Comparison of ENCODE assay signal across 10 cellular contexts in genomic region chr19:17842663-17843313, GRCh38. TPM values are rescaled to one million over a fixed set of nuclear protein-coding genes. Genes with fewer than 3 reads are reported as not detected.
DNase-seq lines count a peak whose midpoint lies in the region; ATAC-seq, FAIRE-seq and TF ChIP-seq lines count a peak whose summit lies in the region.
"Had no signal": no experiment of that assay in that cellular context is flagged by ENCODE, and none has a peak within 500 bp of the region (broad histone marks: within the 10 kb centered on the region; RNA-seq: fewer than 3 reads in every experiment).

No MANE protein-coding gene starts in this region.

- TF ChIP-seq RAD21 in H1 (IDR thresholded peaks at IDR 0.05 in 1 of 2, conservative IDR thresholded peaks at IDR 0.05 in 1 of 2; ENCODE audit: low read depth in 2 of 2, low read length in 2 of 2) = no peak

- POLR2A ChIA-PET in H1 (lab: Charles Lee; ENCODE audit: partially characterized antibody) = interaction anchor here (0.6 to 12.5 kb wide), 8 partner anchors 9 to 163 kb away, joined by 3 to 133 read pairs (median 3); partner anchors contain the start of gene RPL18A
- POLR2A ChIA-PET in naive thymus-derived CD4-positive, alpha-beta T cell (lab: Charles Lee) = interaction anchor here (0.6 to 2.1 kb wide), 6 partner anchors 8 to 46 kb away, joined by 3 to 5 read pairs (median 3); partner anchors contain the start of gene RPL18A

- peak overlapping the region in 3 of 4 experiments; percentile 3 to 77 (median 74); a peak in 4 of 7 replicates for H3K9ac ChIP-seq in H1 (replicated peaks in 1 of 4; ENCODE audit: extremely low read depth in 1 of 4, low read depth in 3 of 4, low read length in 3 of 4)

- peak overlapping the region; percentile 90 for H2BK5ac ChIP-seq in H1 (ENCODE audit: low read depth, low read length)

- DNase-seq in LNCaP clone FGC (ENCODE audit: low read depth) (no peak), H1 (ENCODE audit: low read depth in 1 of 2, low spot score in 2 of 2) (no peak), lower lobe of right lung (no peak)
- no peak for DNase-seq in naive thymus-derived CD4-positive, alpha-beta T cell
- DNase-seq in stimulated activated CD4-positive, alpha-beta T cell treated with anti-CD3 and anti-CD28 coated beads, Interleukin-2, amount 100 ng/mL, for 24 hours = no peak
- DNase-seq: AML-193 had no signal

- no peak overlapping the region for H2BK20ac ChIP-seq in H1 (ENCODE audit: low read length)

- peaks cover 25 to 58% (median 33%) of the 10 kb centered on the region in 7 donors for H3K4me1 Mint-ChIP-seq in naive thymus-derived CD4-positive, alpha-beta T cell

- H3K4me3 Mint-ChIP-seq in naive thymus-derived CD4-positive, alpha-beta T cell = peak overlapping the region in 4 of 10 donors; percentile 18 to 87 (median 50)

- H3K27me3 ChIP-seq in H1 (replicated peaks in 1 of 4; ENCODE audit: control insufficient read depth in 3 of 4, extremely low read depth in 1 of 4, insufficient read depth in 3 of 4, low read length in 3 of 4) = peaks cover 0 to 9% (median 2%) of the 10 kb centered on the region in 4 experiments; a peak in 3 of 7 replicates
- H3K27me3 ChIP-seq in naive thymus-derived CD4-positive, alpha-beta T cell (ENCODE audit: control insufficient read depth in 2 of 2, insufficient read depth in 2 of 2, low read length in 2 of 2) = no peaks in the 10 kb centered on the region
- peaks cover 5% of the 10 kb centered on the region for H3K27me3 ChIP-seq in lower lobe of right lung (ENCODE audit: low read depth)

- no peak overlapping the region for H3K14ac ChIP-seq in H1 (ENCODE audit: insufficient read length)

- H4K91ac ChIP-seq in H1 (replicated peaks; ENCODE audit: insufficient read length, low read length) = peak overlapping the region; percentile 74

- H3K27ac ChIP-seq in 22Rv1 (peak overlapping the region; percentile 72), H1 (ENCODE audit: low read depth, low read length) (no peak overlapping the region), lower lobe of right lung (no peak overlapping the region)
- peak overlapping the region; percentile 95 for H3K27ac ChIP-seq in naive thymus-derived CD4-positive, alpha-beta T cell (ENCODE audit: low read depth, low read length)

- no peak overlapping the region for H4K5ac ChIP-seq in H1 (ENCODE audit: insufficient read length, low read depth, low read length)

- no peak for FAIRE-seq in H1 (lab: Jason Lieb, UNC)

- H3K9me3 ChIP-seq in H1 (ENCODE audit: insufficient read depth in 2 of 2, low read depth in 1 of 2, low read length in 1 of 2) (no peaks in the 10 kb centered on the region), lower lobe of right lung (no peaks in the 10 kb centered on the region)
- no peaks in the 10 kb centered on the region for H3K9me3 ChIP-seq in naive thymus-derived CD4-positive, alpha-beta T cell (ENCODE audit: control insufficient read depth in 2 of 3, low read length in 3 of 3)
- H3K9me3 ChIP-seq: gastroesophageal sphincter had no signal

- H3K79me2 ChIP-seq in H1 (ENCODE audit: control insufficient read depth in 1 of 2, insufficient read depth in 2 of 2, low read length in 2 of 2) = no peaks in the 10 kb centered on the region

- no peak for TF ChIP-seq EP300 in H1 (IDR thresholded peaks at IDR 0.05; ENCODE audit: borderline replicate concordance in 1 of 2, low read depth in 2 of 2, low read length in 2 of 2)

- H4K20me1 ChIP-seq in H1 (replicated peaks in 1 of 2; ENCODE audit: control insufficient read depth in 1 of 2, insufficient read depth in 2 of 2, low read length in 2 of 2) = peaks cover 0 to 3% of the 10 kb centered on the region in 2 experiments

- H3K4me1 ChIP-seq in H1 (replicated peaks in 1 of 4; ENCODE audit: control insufficient read depth in 3 of 4, insufficient read depth in 4 of 4, low read length in 3 of 4) (peaks cover 0 to 12% (median 3%) of the 10 kb centered on the region in 4 experiments; a peak in 5 of 7 replicates), lower lobe of right lung (peaks cover 13% of the 10 kb centered on the region)
- H3K4me1 ChIP-seq in naive thymus-derived CD4-positive, alpha-beta T cell (ENCODE audit: control insufficient read depth in 2 of 2, insufficient read depth in 2 of 2, low read length in 2 of 2) = peaks cover 35 to 37% of the 10 kb centered on the region in 2 donors

- WGBS in H1 (ENCODE audit: extremely low coverage in 1 of 2, insufficient coverage in 1 of 2, insufficient read length in 1 of 2, insufficient replicate concordance in 2 of 2, low coverage in 1 of 2, low lambda C conversion rate in 2 of 2, missing lambda C conversion rate in 1 of 2), 2 experiments = 82% methylated on average over 11 of the region's 21 CpGs; no CpG with 5 or more reads in 1 of the 2 experiments

- H3K23me2 ChIP-seq in H1 (ENCODE audit: low read depth, low read length) = peaks cover 14% of the 10 kb centered on the region

- intact Hi-C loops in naive thymus-derived CD4-positive, alpha-beta T cell (cut with micrococcal nuclease) = no loop called here
- intact Hi-C loops in lower lobe of right lung (cut with DNase I) = no loop called here

- H3K4me3 ChIP-seq in LNCaP clone FGC (ENCODE audit: low read depth, low read length) = peak overlapping the region; percentile 36
- H3K4me3 ChIP-seq in H1 (ENCODE audit: extremely low read depth in 1 of 4, insufficient read depth in 2 of 4, low read depth in 3 of 4, low read length in 4 of 4) = peak overlapping the region; percentile 41 to 64 (median 56)
- no peak overlapping the region for H3K4me3 ChIP-seq in naive thymus-derived CD4-positive, alpha-beta T cell (ENCODE audit: low read length)
- H3K4me3 ChIP-seq in lower lobe of right lung = no peak overlapping the region

- peaks cover 2 to 50% (median 11%) of the 10 kb centered on the region in 5 donors for H3K36me3 Mint-ChIP-seq in naive thymus-derived CD4-positive, alpha-beta T cell

- H2BK120ac ChIP-seq in H1 (replicated peaks; ENCODE audit: low read depth, low read length) = no peak overlapping the region

- H3K27ac Mint-ChIP-seq in naive thymus-derived CD4-positive, alpha-beta T cell = peak overlapping the region in 5 of 9 donors; percentile 56 to 100 (median 97)

- H2BK12ac ChIP-seq in H1 (ENCODE audit: low read depth, low read length) = 0 out of 2 replicates have a peak overlapping the region, but pooled peaks have one; percentile 80

- no peak overlapping the region for H3K56ac ChIP-seq in H1 (replicated peaks; ENCODE audit: insufficient read length, low read depth, low read length)

- H3K9me3 Mint-ChIP-seq in naive thymus-derived CD4-positive, alpha-beta T cell = no peaks in the 10 kb centered on the region

- no peak for TF ChIP-seq POLR2A in H1 (IDR thresholded peaks at IDR 0.05; ENCODE audit: control extremely low read depth in 1 of 2, low read depth in 2 of 2, low read length in 2 of 2)

- H3K27me3 Mint-ChIP-seq in naive thymus-derived CD4-positive, alpha-beta T cell = peaks cover 0 to under 1% (median 0%) of the 10 kb centered on the region in 5 donors

- no peak overlapping the region for H2AFZ ChIP-seq in H1 (ENCODE audit: low read length)

- no peak overlapping the region for H3K23ac ChIP-seq in H1 (ENCODE audit: insufficient read length)

- H3K36me3 ChIP-seq in H1 (ENCODE audit: control insufficient read depth in 2 of 4, insufficient read depth in 4 of 4, low read length in 3 of 4) (no peaks in the 10 kb centered on the region), lower lobe of right lung (peaks cover 47% of the 10 kb centered on the region)
- H3K36me3 ChIP-seq in naive thymus-derived CD4-positive, alpha-beta T cell (ENCODE audit: control insufficient read depth in 2 of 3, insufficient read depth in 3 of 3, low read length in 3 of 3) = peaks cover 37 to 66% (median 45%) of the 10 kb centered on the region in 3 experiments
- H3K36me3 ChIP-seq: gastroesophageal sphincter had no signal

- no peak overlapping the region; the same call in 1 of the 2 replicates for H2AK5ac ChIP-seq in H1 (ENCODE audit: low read depth, low read length)

- H3K18ac ChIP-seq in H1 (ENCODE audit: extremely low read depth, low read length) = no peak overlapping the region

- H4K8ac ChIP-seq in H1 (ENCODE audit: extremely low read depth, insufficient read depth, low read length) = peak overlapping the region; percentile 83

- CTCF ChIA-PET in H1 (lab: Charles Lee; ENCODE audit: partially characterized antibody) = interaction anchor here (1.3 to 2.1 kb wide), 3 partner anchors 8 to 13 kb away, joined by 4 to 8 read pairs (median 6); no protein-coding TSS in a partner anchor
- CTCF ChIA-PET in naive thymus-derived CD4-positive, alpha-beta T cell (lab: Charles Lee) = interaction anchor here (0.5 kb wide), 1 partner anchor 89 kb away, joined by 3 read pairs; no protein-coding TSS in a partner anchor

- H3K4ac ChIP-seq in H1 (replicated peaks; ENCODE audit: insufficient read length, low read depth, low read length) = peak overlapping the region; percentile 98

- peak overlapping the region; percentile 66 to 79 for H3K4me2 ChIP-seq in H1 (ENCODE audit: insufficient read depth in 1 of 2, low read depth in 2 of 2, low read length in 2 of 2)

- H3K79me1 ChIP-seq in H1 (ENCODE audit: low read depth, low read length) = no peaks in the 10 kb centered on the region

- no peak overlapping the region; the same call in 1 of the 2 replicates for H2BK15ac ChIP-seq in H1 (ENCODE audit: low read length)

- no peak for TF ChIP-seq CTCF in 22Rv1 (IDR thresholded peaks at IDR 0.05)
- no peak for TF ChIP-seq CTCF in LNCaP clone FGC (IDR thresholded peaks at IDR 0.05; ENCODE audit: control insufficient read depth, extremely low read depth, insufficient read depth)
- TF ChIP-seq CTCF in H1 (IDR thresholded peaks at IDR 0.05; ENCODE audit: control extremely low read depth in 1 of 3, insufficient read depth in 1 of 3, low read depth in 1 of 3, low read length in 3 of 3) = no peak
- no peak for TF ChIP-seq CTCF in lower lobe of right lung (IDR thresholded peaks at IDR 0.05)

- no peak for ATAC-seq in naive thymus-derived CD4-positive, alpha-beta T cell
- ATAC-seq in lower lobe of right lung (no peak), HG03460 (IDR thresholded peaks at IDR 0.05; ENCODE audit: unreplicated experiment) (no peak), HG03045 (IDR thresholded peaks at IDR 0.05; ENCODE audit: unreplicated experiment) (no peak)

RNA-seq across cellular contexts. Expression of gene JAK3, which starts 5.0 kb away (rescaled TPM):
- 3.2 and 4.0 TPM in 2 replicates for total RNA-seq in H1 (2021; fragmentation: NEBNext Ultra II Directional; extraction: Animal tissue kit (Norgen Biotek cat#: 25700))
- 4.7 TPM in 2 replicates for polyA plus RNA-seq in H1 (2011; rRNA removed)
- polyA plus RNA-seq in H1 (2011; cell fraction: cytosol; rRNA removed) = 3.2 TPM
- 4.1 TPM for polyA plus RNA-seq in H1 (2011; cell fraction: nucleus; rRNA removed)
- 2.1 to 3.0 TPM (median 2.5 TPM) in 4 replicates for polyA plus RNA-seq in H1 (2012, experiment 1 of 2)
- polyA plus RNA-seq in H1 (2012, experiment 2 of 2) = 1.9 TPM
- polyA plus RNA-seq in H1 (2013, experiment 1 of 2) = 3.3 TPM
- polyA plus RNA-seq in H1 (2013, experiment 2 of 2) = 3.3 TPM
- polyA minus RNA-seq in H1 (2011; rRNA and poly(A)+ RNA removed) = 3.8 and 4.4 TPM in 2 replicates
- 3.1 TPM for polyA minus RNA-seq in H1 (2011; cell fraction: cytosol; rRNA and poly(A)+ RNA removed)
- 2.7 TPM for polyA minus RNA-seq in H1 (2011; cell fraction: nucleus; rRNA and poly(A)+ RNA removed)
- 100 to 1,000 TPM; 154 to 296 (median 202) TPM for total RNA-seq in naive thymus-derived CD4-positive, alpha-beta T cell
- polyA plus RNA-seq in naive thymus-derived CD4-positive, alpha-beta T cell = 100 to 1,000 TPM; 125 to 153 TPM
- 15.9 TPM for total RNA-seq in lower lobe of right lung

RNA-seq across cellular contexts. Expression of gene RPL18A, which starts 16.9 kb away (rescaled TPM):
- 2,749 and 2,894 TPM in 2 replicates for total RNA-seq in H1 (2021; fragmentation: NEBNext Ultra II Directional; extraction: Animal tissue kit (Norgen Biotek cat#: 25700))
- polyA plus RNA-seq in H1 (2011; rRNA removed) = 3,938 and 5,258 TPM in 2 replicates
- 4,102 TPM for polyA plus RNA-seq in H1 (2011; cell fraction: cytosol; rRNA removed)
- polyA plus RNA-seq in H1 (2011; cell fraction: nucleus; rRNA removed) = 3,741 TPM
- 2,900 to 4,037 TPM (median 3,755 TPM) in 4 replicates for polyA plus RNA-seq in H1 (2012, experiment 1 of 2)
- 5,025 TPM for polyA plus RNA-seq in H1 (2012, experiment 2 of 2)
- polyA plus RNA-seq in H1 (2013, experiment 1 of 2) = 2,492 TPM
- polyA plus RNA-seq in H1 (2013, experiment 2 of 2) = 2,474 TPM
- 555 and 636 TPM in 2 replicates for polyA minus RNA-seq in H1 (2011; rRNA and poly(A)+ RNA removed)
- 2,052 TPM for polyA minus RNA-seq in H1 (2011; cell fraction: cytosol; rRNA and poly(A)+ RNA removed)
- polyA minus RNA-seq in H1 (2011; cell fraction: nucleus; rRNA and poly(A)+ RNA removed) = 752 TPM
- total RNA-seq in naive thymus-derived CD4-positive, alpha-beta T cell = 1,000 to 10,000 TPM; 2,413 to 3,932 (median 3,224) TPM
- 1,000 to 10,000 TPM; 4,242 to 4,833 TPM for polyA plus RNA-seq in naive thymus-derived CD4-positive, alpha-beta T cell
- total RNA-seq in lower lobe of right lung = 1,378 TPM

RNA-seq across cellular contexts. Expression of gene INSL3, which starts 21.5 kb away (rescaled TPM):
- total RNA-seq in H1 (2021; fragmentation: NEBNext Ultra II Directional; extraction: Animal tissue kit (Norgen Biotek cat#: 25700)) = 0.41 and 1.2 TPM in 2 replicates
- polyA plus RNA-seq in H1 (2011; rRNA removed) = 1.1 and 1.5 TPM in 2 replicates
- polyA plus RNA-seq in H1 (2011; cell fraction: cytosol; rRNA removed) = 0.44 TPM
- polyA plus RNA-seq in H1 (2011; cell fraction: nucleus; rRNA removed) = 1.9 TPM
- 1.2 to 1.5 TPM (median 1.4 TPM) in 3 of 4 replicates, not detected in the other for polyA plus RNA-seq in H1 (2012, experiment 1 of 2)
- polyA plus RNA-seq in H1 (2012, experiment 2 of 2) = 1.00 TPM
- 0.87 TPM for polyA plus RNA-seq in H1 (2013, experiment 1 of 2)
- 1.1 TPM for polyA plus RNA-seq in H1 (2013, experiment 2 of 2)
- polyA minus RNA-seq in H1 (2011; rRNA and poly(A)+ RNA removed) = 0.69 and 0.71 TPM in 2 replicates
- 1.8 TPM for polyA minus RNA-seq in H1 (2011; cell fraction: cytosol; rRNA and poly(A)+ RNA removed)
- not detected for polyA minus RNA-seq in H1 (2011; cell fraction: nucleus; rRNA and poly(A)+ RNA removed)
- 10 to 100 TPM in 1 of 5 experiments, 1 to 10 TPM in 4; 5.5 to 11.1 (median 8.2) TPM for total RNA-seq in naive thymus-derived CD4-positive, alpha-beta T cell
- 1 to 10 TPM; 2.0 to 6.0 TPM for polyA plus RNA-seq in naive thymus-derived CD4-positive, alpha-beta T cell
- total RNA-seq in lower lobe of right lung = not detected
- total RNA-seq: gastroesophageal sphincter had no signal

RNA-seq across cellular contexts. Expression of gene SLC5A5, which starts 29.0 kb away (rescaled TPM):
- total RNA-seq in H1 (2021; fragmentation: NEBNext Ultra II Directional; extraction: Animal tissue kit (Norgen Biotek cat#: 25700)) = 1.2 and 1.5 TPM in 2 replicates
- 1.8 and 2.2 TPM in 2 replicates for polyA plus RNA-seq in H1 (2011; rRNA removed)
- polyA plus RNA-seq in H1 (2011; cell fraction: cytosol; rRNA removed) = 1.8 TPM
- 3.6 TPM for polyA plus RNA-seq in H1 (2011; cell fraction: nucleus; rRNA removed)
- 0.98 to 2.3 TPM (median 1.7 TPM) in 4 replicates for polyA plus RNA-seq in H1 (2012, experiment 1 of 2)
- 1.1 TPM for polyA plus RNA-seq in H1 (2012, experiment 2 of 2)
- 1.4 TPM for polyA plus RNA-seq in H1 (2013, experiment 1 of 2)
- polyA plus RNA-seq in H1 (2013, experiment 2 of 2) = 1.7 TPM
- polyA minus RNA-seq in H1 (2011; rRNA and poly(A)+ RNA removed) = 1.4 and 1.9 TPM in 2 replicates
- 3.1 TPM for polyA minus RNA-seq in H1 (2011; cell fraction: cytosol; rRNA and poly(A)+ RNA removed)
- polyA minus RNA-seq in H1 (2011; cell fraction: nucleus; rRNA and poly(A)+ RNA removed) = 2.7 TPM
- total RNA-seq in naive thymus-derived CD4-positive, alpha-beta T cell = 1 to 10 TPM; 1.2 to 4.1 (median 3.6) TPM
- polyA plus RNA-seq in naive thymus-derived CD4-positive, alpha-beta T cell = 1 to 10 TPM; 2.0 to 2.9 TPM
- 0.18 TPM for total RNA-seq in lower lobe of right lung

RNA-seq across cellular contexts. Expression of gene B3GNT3, which starts 47.9 kb away (rescaled TPM):
- 1.5 and 1.8 TPM in 2 replicates for total RNA-seq in H1 (2021; fragmentation: NEBNext Ultra II Directional; extraction: Animal tissue kit (Norgen Biotek cat#: 25700))
- polyA plus RNA-seq in H1 (2011; rRNA removed) = 1.5 and 2.1 TPM in 2 replicates
- 0.96 TPM for polyA plus RNA-seq in H1 (2011; cell fraction: cytosol; rRNA removed)
- polyA plus RNA-seq in H1 (2011; cell fraction: nucleus; rRNA removed) = 1.6 TPM
- 0.86 to 2.0 TPM (median 1.5 TPM) in 4 replicates for polyA plus RNA-seq in H1 (2012, experiment 1 of 2)
- polyA plus RNA-seq in H1 (2012, experiment 2 of 2) = 1.5 TPM
- polyA plus RNA-seq in H1 (2013, experiment 1 of 2) = 2.6 TPM
- 2.9 TPM for polyA plus RNA-seq in H1 (2013, experiment 2 of 2)
- 1.4 and 1.5 TPM in 2 replicates for polyA minus RNA-seq in H1 (2011; rRNA and poly(A)+ RNA removed)
- polyA minus RNA-seq in H1 (2011; cell fraction: cytosol; rRNA and poly(A)+ RNA removed) = 1.6 TPM
- 0.60 TPM for polyA minus RNA-seq in H1 (2011; cell fraction: nucleus; rRNA and poly(A)+ RNA removed)
- total RNA-seq in naive thymus-derived CD4-positive, alpha-beta T cell = under 1 TPM in 2 of 5 experiments, not detected in 3; 0.53 to 0.96 TPM
- polyA plus RNA-seq in naive thymus-derived CD4-positive, alpha-beta T cell = 1 to 10 TPM in 1 of 2 donors, under 1 TPM in 1; 0.43 to 1.0 TPM
- total RNA-seq in lower lobe of right lung = 1.6 TPM

Comparison
In these comparisons a context has a peak if more than half of its experiments do, and no peak if none do; other contexts are left out.
1. H3K27ac ChIP-seq: peak in 22Rv1 (single experiment) and naive thymus-derived CD4-positive, alpha-beta T cell (single experiment); none in H1 (single experiment) and lower lobe of right lung (single experiment).
2. H3K4me3 ChIP-seq: peak in LNCaP clone FGC (single experiment) and H1 (4 of 4); none in naive thymus-derived CD4-positive, alpha-beta T cell (single experiment) and lower lobe of right lung (single experiment).